22 cellular contexts compared by ENCODE assay signal in the genomic region with DNA sequence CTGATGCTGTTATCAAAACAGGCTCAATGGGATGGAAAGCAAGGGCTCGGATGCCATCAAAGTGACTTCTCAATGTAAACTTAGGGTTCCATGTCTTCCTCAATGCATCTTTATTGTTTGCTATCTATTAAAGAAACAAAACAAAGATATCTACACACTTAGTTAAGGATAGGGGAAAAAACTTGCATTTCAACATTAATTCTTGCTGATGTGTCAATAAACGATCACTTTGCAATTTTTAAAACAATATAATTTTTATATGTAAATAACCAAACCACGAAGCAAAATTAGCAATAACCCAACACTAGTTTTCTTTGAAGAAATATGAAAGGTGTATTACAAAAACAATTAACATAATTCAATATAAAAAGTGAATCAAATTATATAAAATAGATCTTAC.
A peak's percentile ranks its signal among the peaks of the same experiment; 100 is the strongest.
DNase-seq lines count a peak whose midpoint lies in the region; ATAC-seq, FAIRE-seq and TF ChIP-seq lines count a peak whose summit lies in the region.
"Had no signal": no experiment of that assay in that cellular context is flagged by ENCODE, and none has a peak within 500 bp of the region (broad histone marks: within the 10 kb centered on the region; RNA-seq: fewer than 3 reads in every experiment).

No MANE protein-coding gene starts in this region.

- ATAC-seq in A549 (no peak), pancreas (no peak), HG03097 (IDR thresholded peaks at IDR 0.05; ENCODE audit: low FRiP score, unreplicated experiment) (no peak)
- ATAC-seq: GM12878 had no signal

- DNase-seq in A549 (ENCODE audit: low read depth in 1 of 2, low spot score in 1 of 2) = no peak
- no peak for DNase-seq in pancreas
- DNase-seq in OCI-M2 (lab: John Stamatoyannopoulos, UW; ENCODE audit: unreplicated experiment) = no peak
- DNase-seq in SW480 (ENCODE audit: low spot score) = no peak
- DNase-seq: ACHN; AML-193; BE2C; CD4-positive, alpha-beta T cell; CD8-positive, alpha-beta memory T cell; DMS 273 treated with DMSO at 0.1 percent for 48 hours; DMS79; EL; GDM1; GM23248; H7; HCEC 1CT had no signal

- no peak for TF ChIP-seq RAD21 in A549 (conservative IDR thresholded peaks at IDR 0.05 in 1 of 2, IDR thresholded peaks at IDR 0.05 in 1 of 2)

- no peak for TF ChIP-seq CTCF in A549 (IDR thresholded peaks at IDR 0.05)
- TF ChIP-seq CTCF in pancreas (IDR thresholded peaks at IDR 0.05) = no peak

- POLR2A ChIA-PET in A549 (lab: Yijun Ruan, JAX) = no interaction called here

- WGBS in A549 (ENCODE audit: missing lambda C conversion rate) = 62% methylated on average over 3 of the region's 3 CpGs
- 62 to 67% methylated on average over 3 of the region's 3 CpGs for WGBS in pancreas, 2 donors

- no peaks in the 10 kb centered on the region for H3K27me3 ChIP-seq in pancreas
- H3K27me3 ChIP-seq: BE2C; BLaER1 treated with 17β-estradiol and CSF1 and Interleukin-3, amounts not matched to agents 10 nM and 100 nM had no signal

- intact Hi-C loops in pancreas (cut with DNase I) = no loop called here

- FAIRE-seq in A549 (lab: Jason Lieb, UNC) = no peak
- FAIRE-seq in colon (lab: Jason Lieb, UNC) = peak; percentile 41
- FAIRE-seq in pancreas (lab: Jason Lieb, UNC) = peak; percentile 85
- FAIRE-seq: D721Med, GM12878, H1 had no signal

- no peaks in the 10 kb centered on the region for H3K4me1 ChIP-seq in A549
- H3K4me1 ChIP-seq in pancreas = no peaks in the 10 kb centered on the region
- H3K4me1 ChIP-seq: BE2C; BLaER1 treated with 17β-estradiol and CSF1 and Interleukin-3, amounts not matched to agents 10 nM and 100 nM had no signal

- H3K4me3 ChIP-seq in A549 (no peak overlapping the region), pancreas (no peak overlapping the region)
- H3K4me3 ChIP-seq: BLaER1 treated with 17β-estradiol and CSF1 and Interleukin-3, amounts not matched to agents 10 nM and 100 nM; GM12878; GM23248 had no signal

- no peak overlapping the region for H3K4me2 ChIP-seq in A549
- H3K4me2 ChIP-seq: BLaER1 treated with 17β-estradiol and CSF1 and Interleukin-3, amounts not matched to agents 10 nM and 100 nM had no signal

- H3K27ac ChIP-seq in A549 = no peak overlapping the region
- no peak overlapping the region for H3K27ac ChIP-seq in pancreas
- H3K27ac ChIP-seq: BLaER1 treated with 17β-estradiol and CSF1 and Interleukin-3, amounts not matched to agents 10 nM and 100 nM; GM23248 had no signal

- TF ChIP-seq POLR2A in A549 (IDR thresholded peaks at IDR 0.05; ENCODE audit: low read length) = no peak

- H3K36me3 ChIP-seq in pancreas = peaks cover 0 to 8% (median 0%) of the 10 kb centered on the region in 3 donors
- H3K36me3 ChIP-seq: BE2C had no signal

- no peak for TF ChIP-seq EP300 in A549 (IDR thresholded peaks at IDR 0.05)

- CTCF ChIA-PET in A549 (lab: Yijun Ruan, JAX) = no interaction called here

- H3K9me3 ChIP-seq in A549 (no peaks in the 10 kb centered on the region), pancreas (no peaks in the 10 kb centered on the region)
- H3K9me3 ChIP-seq: BE2C had no signal

TF ChIP-seq in A549, 52 proteins besides CTCF, POLR2A, EP300 and RAD21:
- TF ChIP-seq HEYL (CRISPR knock-in tag; IDR thresholded peaks at IDR 0.05) = no peak
- TF ChIP-seq MAFK (IDR thresholded peaks at IDR 0.05; ENCODE audit: partially characterized antibody) = peak; percentile 52
TF ChIP-seq in A549: peak in this region for 1.
